In genomic region chr1:229035748-229036082, GRCh38 we compare ENCODE assay signal across 13 cellular contexts.
DNase-seq lines count a peak whose midpoint lies in the region; ATAC-seq and TF ChIP-seq lines count a peak whose summit lies in the region.
"Had no signal": no experiment of that assay in that cellular context is flagged by ENCODE, and none has a peak within 500 bp of the region (broad histone marks: within the 10 kb centered on the region; RNA-seq: fewer than 3 reads in every experiment).

No MANE protein-coding gene starts in this region.

- no peaks in the 10 kb centered on the region for H4K20me1 ChIP-seq in OCI-LY7 (ENCODE audit: insufficient read depth, low read length)

- peaks cover 5 to 21% of the 10 kb centered on the region in 2 donors for H3K27me3 Mint-ChIP-seq in CD8-positive, alpha-beta memory T cell

- peaks cover 0 to 25% (median 1%) of the 10 kb centered on the region in 3 donors for H3K36me3 Mint-ChIP-seq in CD8-positive, alpha-beta memory T cell

- peak overlapping the region in 6 of 7 donors; percentile 68 to 88 (median 80) for H3K4me3 Mint-ChIP-seq in CD8-positive, alpha-beta memory T cell

- H3K27ac Mint-ChIP-seq in CD8-positive, alpha-beta memory T cell: peak overlapping the region; percentile 74 to 93 (median 90)

- BruUV-seq in OCI-LY7 (replicated peaks; lab: Mats Ljungman, UMichigan): no TSS peak

- H3K79me2 ChIP-seq in OCI-LY7 (ENCODE audit: insufficient read depth, low read depth, low read length): no peaks in the 10 kb centered on the region

- H3K9me3 Mint-ChIP-seq in CD8-positive, alpha-beta memory T cell: peaks cover 0 to 3% (median 0%) of the 10 kb centered on the region in 5 donors

- peak overlapping the region; percentile 72 for H3K4me2 ChIP-seq in OCI-LY7 (ENCODE audit: low read length)

- TF ChIP-seq CTCF in OCI-LY7 (conservative IDR thresholded peaks at IDR 0.05; ENCODE audit: low read length): no peak

- H3K9me2 ChIP-seq in OCI-LY7 (ENCODE audit: insufficient read depth, low read length): no peaks in the 10 kb centered on the region

- POLR2A ChIA-PET in CD8-positive, alpha-beta memory T cell (lab: Charles Lee): no interaction called here
- POLR2A ChIA-PET in OCI-LY7 (lab: Charles Lee): interaction anchor here (0.5 to 1.4 kb wide), 9 partner anchors 8 to 1830 kb away, joined by 3 to 5 read pairs (median 3); no protein-coding TSS in a partner anchor

- H3K4me1 ChIP-seq in CD8-positive, alpha-beta memory T cell (ENCODE audit: insufficient read depth, low read length): peaks cover 41% of the 10 kb centered on the region
- peaks cover 57% of the 10 kb centered on the region for H3K4me1 ChIP-seq in OCI-LY7 (ENCODE audit: insufficient read depth, low read length, poor library complexity, severe bottlenecking)
- H3K4me1 ChIP-seq: psoas muscle had no signal

- no peaks in the 10 kb centered on the region for H3K27me3 ChIP-seq in CD8-positive, alpha-beta memory T cell (ENCODE audit: insufficient read depth, low read length, poor library complexity, severe bottlenecking)

- CTCF ChIA-PET in CD8-positive, alpha-beta memory T cell (lab: Charles Lee): no interaction called here
- CTCF ChIA-PET in OCI-LY7 (lab: Charles Lee; ENCODE audit: unreplicated experiment): interaction anchor here (0.8 to 1.6 kb wide), 2 partner anchors 10 to 23 kb away, joined by 3 to 8 read pairs; no protein-coding TSS in a partner anchor

- H3K9me3 ChIP-seq in CD8-positive, alpha-beta memory T cell (ENCODE audit: low read length): no peaks in the 10 kb centered on the region
- H3K9me3 ChIP-seq in OCI-LY7 (ENCODE audit: low read length): no peaks in the 10 kb centered on the region
- H3K9me3 ChIP-seq: psoas muscle had no signal

- ATAC-seq in GM19372 (IDR thresholded peaks at IDR 0.05; ENCODE audit: low read depth, unreplicated experiment) (peak; percentile 10), HG02852 (IDR thresholded peaks at IDR 0.05; ENCODE audit: unreplicated experiment) (peak; percentile 24)
- ATAC-seq: psoas muscle had no signal

- H3K4me3 ChIP-seq in CD8-positive, alpha-beta memory T cell (ENCODE audit: low read length): no peak overlapping the region
- peak overlapping the region; percentile 45 for H3K4me3 ChIP-seq in OCI-LY7 (ENCODE audit: low read depth, low read length, poor library complexity, severe bottlenecking)
- H3K4me3 ChIP-seq: dorsolateral prefrontal cortex, psoas muscle had no signal

- no peaks in the 10 kb centered on the region for H3K36me3 ChIP-seq in CD8-positive, alpha-beta memory T cell (ENCODE audit: insufficient read depth, low read length)
- no peaks in the 10 kb centered on the region for H3K36me3 ChIP-seq in OCI-LY7 (ENCODE audit: insufficient read depth, low read length)

- no peak overlapping the region for H3K27ac ChIP-seq in CD8-positive, alpha-beta memory T cell (ENCODE audit: low read depth, low read length)
- H3K27ac ChIP-seq in OCI-LY7 (ENCODE audit: low read depth, low read length, poor library complexity, severe bottlenecking): peak overlapping the region; percentile 79
- H3K27ac ChIP-seq: dorsolateral prefrontal cortex, psoas muscle had no signal

- peaks cover 63 to 82% (median 63%) of the 10 kb centered on the region in 3 donors for H3K4me1 Mint-ChIP-seq in CD8-positive, alpha-beta memory T cell

- no peak for DNase-seq in CD8-positive, alpha-beta memory T cell
- no peak for DNase-seq in OCI-LY7 (ENCODE audit: low spot score)
- DNase-seq in SKM-1 treated with dmso at 0.1 percent for 144 hours (lab: John Stamatoyannopoulos, UW; ENCODE audit: unreplicated experiment): no peak
- no peak for DNase-seq in stimulated activated CD4-positive, alpha-beta T cell treated with anti-CD3 and anti-CD28 coated beads, Interleukin-2, amount 100 ng/mL, for 48 hours
- DNase-seq in SW 1271 (lab: John Stamatoyannopoulos, UW): no peak
- no peak for DNase-seq in amygdala (lab: John Stamatoyannopoulos, UW)
- DNase-seq: activated T-cell treated with anti-CD3 and anti-CD28 coated beads, Interleukin-2, amount 50 U/mL, for 1 hour; aorta; dorsolateral prefrontal cortex; NCI-H1417 treated with DMSO at 0.1 percent for 48 hours; psoas muscle had no signal

- intact Hi-C loops in OCI-LY7 (cut with micrococcal nuclease; ENCODE audit: unreplicated experiment): no loop called here

- peak overlapping the region; percentile 23; the same call in 1 of the 2 replicates for H2AFZ ChIP-seq in OCI-LY7 (ENCODE audit: low read length)
